11 cellular contexts compared by ENCODE assay signal in the genomic region with DNA sequence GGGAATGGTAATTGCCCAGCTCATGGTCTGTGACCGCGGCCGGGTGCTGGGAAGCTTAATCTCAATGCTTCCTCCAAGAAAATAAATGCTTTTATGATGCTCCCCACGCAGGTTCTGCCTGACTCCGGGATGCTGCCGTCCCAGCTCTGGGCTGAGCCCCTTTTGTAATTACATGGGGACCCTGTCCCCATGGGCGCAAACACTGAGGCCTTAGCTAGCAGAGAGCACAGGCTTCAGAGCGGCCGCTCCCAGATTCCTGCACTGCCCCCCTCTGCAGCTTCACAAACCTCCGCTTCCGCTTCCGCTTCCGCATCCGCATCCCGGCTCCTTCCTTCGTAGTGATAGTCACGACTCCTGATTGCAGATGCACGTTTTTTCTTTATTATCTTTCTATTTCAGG.
DNase-seq lines count a peak whose midpoint lies in the region; ATAC-seq, FAIRE-seq and TF ChIP-seq lines count a peak whose summit lies in the region.
"Had no signal": no experiment of that assay in that cellular context is flagged by ENCODE, and none has a peak within 500 bp of the region (broad histone marks: within the 10 kb centered on the region; RNA-seq: fewer than 3 reads in every experiment).

No MANE protein-coding gene starts in this region.

- FAIRE-seq in endothelial cell of umbilical vein (lab: Jason Lieb, UNC) = no peak

- no peak for TF ChIP-seq CTCF in CD8-positive, alpha-beta T cell (IDR thresholded peaks at IDR 0.05)
- TF ChIP-seq CTCF in endothelial cell of umbilical vein (IDR thresholded peaks at IDR 0.05; ENCODE audit: extremely low read depth in 1 of 2, insufficient read depth in 1 of 2, low read depth in 1 of 2, low read length in 2 of 2) (no peak), osteocyte (IDR thresholded peaks at IDR 0.05) (no peak)

- CTCF ChIA-PET in CD8-positive, alpha-beta T cell (lab: Charles Lee) = interaction anchor here (1.3 kb wide), 1 partner anchor 19 kb away, joined by 3 read pairs; no protein-coding TSS in a partner anchor
- CTCF ChIA-PET in endothelial cell of umbilical vein (lab: Charles Lee) = no interaction called here

- H3K4me3 Mint-ChIP-seq in CD8-positive, alpha-beta T cell = peak overlapping the region; percentile 11
- H3K4me3 Mint-ChIP-seq in osteocyte (ENCODE audit: unreplicated experiment) = no peak overlapping the region

- intact Hi-C loops in CD8-positive, alpha-beta T cell (cut with DNase I, micrococcal nuclease) = no loop called here
- intact Hi-C loops in endothelial cell of umbilical vein (cut with micrococcal nuclease) = no loop called here

- H3K9me1 ChIP-seq in endothelial cell of umbilical vein (replicated peaks; ENCODE audit: control insufficient read depth, extremely low read depth, insufficient read depth, low read length) = no peaks in the 10 kb centered on the region

- H3K27me3 ChIP-seq in CD8-positive, alpha-beta T cell (ENCODE audit: insufficient read depth, low read length) = no peaks in the 10 kb centered on the region
- no peaks in the 10 kb centered on the region for H3K27me3 ChIP-seq in endothelial cell of umbilical vein (ENCODE audit: control insufficient read depth in 2 of 2, insufficient read depth in 2 of 2, low read length in 2 of 2)
- H3K27me3 ChIP-seq: BE2C, left lung had no signal

- no peaks in the 10 kb centered on the region for H3K36me3 Mint-ChIP-seq in CD8-positive, alpha-beta T cell
- H3K36me3 Mint-ChIP-seq in osteocyte (ENCODE audit: unreplicated experiment) = no peaks in the 10 kb centered on the region

- no peaks in the 10 kb centered on the region for H3K4me1 Mint-ChIP-seq in CD8-positive, alpha-beta T cell (ENCODE audit: low read depth)
- H3K4me1 Mint-ChIP-seq in osteocyte (ENCODE audit: unreplicated experiment) = no peaks in the 10 kb centered on the region

- no peak for TF ChIP-seq POLR2A in endothelial cell of umbilical vein (IDR thresholded peaks at IDR 0.05; ENCODE audit: low read depth, low read length)

- no peak for ATAC-seq in CD8-positive, alpha-beta T cell
- ATAC-seq in GM21423 (IDR thresholded peaks at IDR 0.05; ENCODE audit: unreplicated experiment) = no peak
- ATAC-seq: left lung had no signal

- no peaks in the 10 kb centered on the region for H3K9me3 Mint-ChIP-seq in CD8-positive, alpha-beta T cell
- no peaks in the 10 kb centered on the region for H3K9me3 Mint-ChIP-seq in osteocyte (ENCODE audit: unreplicated experiment)

- dilution Hi-C loops in endothelial cell of umbilical vein (cut with MboI; ENCODE audit: extremely low pct_ligation_motif_present, low sequenced_read_pairs) = no loop called here

- H3K36me3 ChIP-seq in CD8-positive, alpha-beta T cell (ENCODE audit: insufficient read depth, low read length) = no peaks in the 10 kb centered on the region
- no peaks in the 10 kb centered on the region for H3K36me3 ChIP-seq in endothelial cell of umbilical vein (ENCODE audit: control insufficient read depth in 2 of 2, extremely low read depth in 1 of 2, insufficient read depth in 2 of 2, low read length in 2 of 2)
- H3K36me3 ChIP-seq: BE2C, left lung had no signal

- POLR2A ChIA-PET in CD8-positive, alpha-beta T cell (lab: Charles Lee) = no interaction called here
- POLR2A ChIA-PET in endothelial cell of umbilical vein (lab: Charles Lee) = no interaction called here

- peaks cover 5% of the 10 kb centered on the region for H3K27me3 Mint-ChIP-seq in CD8-positive, alpha-beta T cell (ENCODE audit: low read depth)
- H3K27me3 Mint-ChIP-seq in osteocyte (ENCODE audit: unreplicated experiment) = no peaks in the 10 kb centered on the region

- no peaks in the 10 kb centered on the region for H3K9me3 ChIP-seq in CD8-positive, alpha-beta T cell (ENCODE audit: low read length)
- no peaks in the 10 kb centered on the region for H3K9me3 ChIP-seq in endothelial cell of umbilical vein (replicated peaks; ENCODE audit: control insufficient read depth, insufficient read depth, low read length)
- H3K9me3 ChIP-seq: left lung had no signal

- BruUV-seq in endothelial cell of umbilical vein (replicated peaks; lab: Mats Ljungman, UMichigan) = no TSS peak

- no peak overlapping the region for H3K27ac ChIP-seq in CD8-positive, alpha-beta T cell (ENCODE audit: low read depth, low read length)
- no peak overlapping the region for H3K27ac ChIP-seq in endothelial cell of umbilical vein (ENCODE audit: insufficient read depth, low read depth, low read length)
- H3K27ac ChIP-seq: left lung had no signal

- no peak overlapping the region for H3K27ac Mint-ChIP-seq in CD8-positive, alpha-beta T cell
- no peak overlapping the region for H3K27ac Mint-ChIP-seq in osteocyte (ENCODE audit: unreplicated experiment)

- peaks cover 6% of the 10 kb centered on the region for H3K4me1 ChIP-seq in CD8-positive, alpha-beta T cell (ENCODE audit: insufficient read depth, low read length)
- H3K4me1 ChIP-seq in endothelial cell of umbilical vein (ENCODE audit: control insufficient read depth, extremely low read depth, insufficient read depth, low read length) = peaks cover 3% of the 10 kb centered on the region
- H3K4me1 ChIP-seq: left lung had no signal

- H4K20me1 ChIP-seq in endothelial cell of umbilical vein (replicated peaks; ENCODE audit: control insufficient read depth, extremely low read depth, insufficient read depth, low read length) = no peaks in the 10 kb centered on the region

- peak overlapping the region; percentile 33 for H3K4me2 ChIP-seq in endothelial cell of umbilical vein (ENCODE audit: insufficient read depth, low read length)

- no peak overlapping the region for H3K9ac ChIP-seq in endothelial cell of umbilical vein (replicated peaks; ENCODE audit: extremely low read depth, insufficient read depth, low read length)

- H2AFZ ChIP-seq in endothelial cell of umbilical vein (ENCODE audit: low read depth, low read length) = peak overlapping the region; percentile 10

- no peak overlapping the region for H3K4me3 ChIP-seq in CD8-positive, alpha-beta T cell (ENCODE audit: low read depth, low read length)
- H3K4me3 ChIP-seq in endothelial cell of umbilical vein (replicated peaks in 1 of 3; ENCODE audit: insufficient read depth in 1 of 3, low read depth in 1 of 3, low read length in 3 of 3) = no peak overlapping the region
- H3K4me3 ChIP-seq: left lung had no signal

- no peaks in the 10 kb centered on the region for H3K79me2 ChIP-seq in endothelial cell of umbilical vein (ENCODE audit: control insufficient read depth, insufficient read depth, low read length)

- DNase-seq in CD8-positive, alpha-beta T cell = no peak
- peak; percentile 17 for DNase-seq in HT-29 (ENCODE audit: low spot score)
- DNase-seq in endothelial cell of umbilical vein (ENCODE audit: low read depth, low spot score) = no peak
- peak; percentile 62 for DNase-seq in osteocyte (ENCODE audit: extremely low spot score, unreplicated experiment)
- DNase-seq in GM03348 (ENCODE audit: low spot score) = no peak
- DNase-seq in activated CD8-positive, alpha-beta memory T cell treated with anti-CD3 and anti-CD28 coated beads for 24 hours = no peak
- DNase-seq: BE2C, NCI-H1105 treated with DMSO at 0.1 percent for 48 hours, NCI-H2171 had no signal

TF ChIP-seq in endothelial cell of umbilical vein, 7 proteins besides CTCF, POLR2A, EP300 and RAD21:
- TF ChIP-seq JUN (IDR thresholded peaks at IDR 0.05; ENCODE audit: borderline replicate concordance, insufficient read depth, insufficient read length, low read depth) (no peak), MAX (IDR thresholded peaks at IDR 0.05; ENCODE audit: insufficient read depth, insufficient read length) (no peak), FOS (IDR thresholded peaks at IDR 0.05; ENCODE audit: borderline replicate concordance, insufficient read depth, low read length) (no peak), EZH2 (IDR thresholded peaks at IDR 0.05; ENCODE audit: borderline replicate concordance, low read depth, low read length, severe bottlenecking) (no peak), MYC (IDR thresholded peaks at IDR 0.05; ENCODE audit: low read depth, low read length) (no peak), POLR2AphosphoS5 (IDR thresholded peaks at IDR 0.05; ENCODE audit: insufficient read depth, low read depth, low read length) (no peak), GATA2 (IDR thresholded peaks at IDR 0.05; ENCODE audit: insufficient read depth, insufficient read length, low read depth, low read length) (no peak)

Comparison
In these comparisons a context has a peak if more than half of its experiments do, and no peak if none do; other contexts are left out.
1. DNase-seq: peak in HT-29 (single experiment) and osteocyte (single experiment); none in CD8-positive, alpha-beta T cell (0 of 7), endothelial cell of umbilical vein (single experiment), GM03348 (single experiment) and activated CD8-positive, alpha-beta memory T cell treated with anti-CD3 and anti-CD28 coated beads for 24 hours (single experiment).